Comparison of ENCODE assay signal across 9 cellular contexts in the genomic region with DNA sequence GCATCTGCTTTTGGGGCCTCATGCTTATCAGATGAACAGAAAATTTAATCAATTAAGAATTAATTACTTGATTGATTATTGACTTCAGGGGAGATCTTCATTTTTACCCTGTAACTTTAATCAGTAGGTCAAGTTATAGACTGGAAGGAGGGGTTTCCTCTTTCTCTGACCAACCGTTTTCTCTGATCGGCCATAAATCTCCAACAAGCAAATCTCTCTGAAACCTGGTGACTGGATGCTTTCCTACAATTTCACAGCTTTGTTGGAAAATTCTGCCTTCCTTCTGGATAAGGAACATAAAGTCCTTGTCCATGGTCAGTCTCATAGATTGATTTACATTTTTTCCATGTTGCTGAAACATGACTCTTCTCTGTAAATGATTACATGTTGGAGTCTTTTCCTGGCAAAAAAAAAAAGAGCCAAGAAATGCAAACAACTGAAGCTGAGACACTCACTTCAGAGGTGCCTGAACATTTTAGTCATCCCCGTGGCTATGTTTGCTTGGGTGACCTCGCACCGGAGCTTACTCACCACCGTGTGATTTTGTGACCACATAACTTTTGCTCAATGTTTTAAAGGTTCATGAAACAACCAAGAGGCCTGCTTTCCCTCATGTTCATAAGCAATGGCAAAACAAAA. TPM values are rescaled to one million over a fixed set of nuclear protein-coding genes. Genes with fewer than 3 reads are reported as not detected.
DNase-seq lines count a peak whose midpoint lies in the region; ATAC-seq and TF ChIP-seq lines count a peak whose summit lies in the region.
"Had no signal": no experiment of that assay in that cellular context is flagged by ENCODE, and none has a peak within 500 bp of the region (broad histone marks: within the 10 kb centered on the region; RNA-seq: fewer than 3 reads in every experiment).

No MANE protein-coding gene starts in this region.

- POLR2A ChIA-PET in SK-N-SH (lab: Yijun Ruan, JAX) = no interaction called here
- POLR2A ChIA-PET in activated CD8-positive, alpha-beta T cell treated with anti-CD3 and anti-CD28 coated beads for 36 hours (lab: Charles Lee) = interaction anchor here (0.9 to 34.4 kb wide), 8 partner anchors 9 to 81 kb away, joined by 3 to 888 read pairs (median 4); a partner anchor contains a TSS

- peaks cover 6% of the 10 kb centered on the region for H3K9me3 Mint-ChIP-seq in activated CD8-positive, alpha-beta T cell treated with anti-CD3 and anti-CD28 coated beads for 36 hours

- H3K36me3 ChIP-seq in SK-N-SH (replicated peaks in 1 of 2; ENCODE audit: control insufficient read depth in 1 of 2, insufficient read depth in 2 of 2, low read length in 1 of 2) = no peaks in the 10 kb centered on the region
- H3K36me3 ChIP-seq in stomach = no peaks in the 10 kb centered on the region

- intact Hi-C loops in activated CD8-positive, alpha-beta T cell treated with anti-CD3 and anti-CD28 coated beads for 36 hours (cut with micrococcal nuclease) = no loop called here
- intact Hi-C loops in stomach (cut with DNase I; ENCODE audit: low total_unique reads) = no loop called here

- ATAC-seq in SK-N-SH treated with all-trans-retinoic acid at 6 μM for 48 hours = peak; percentile 46; the same call in 2 of the 3 replicates
- peak; percentile 86 for ATAC-seq in HG03342 (IDR thresholded peaks at IDR 0.05; ENCODE audit: unreplicated experiment)
- peak; percentile 97 for ATAC-seq in activated CD8-positive, alpha-beta T cell treated with anti-CD3 and anti-CD28 coated beads for 36 hours
- ATAC-seq in GM18858 (IDR thresholded peaks at IDR 0.05; ENCODE audit: unreplicated experiment) = no peak

- no peaks in the 10 kb centered on the region for H3K79me2 ChIP-seq in SK-N-SH (ENCODE audit: insufficient read depth)

- no peak for TF ChIP-seq POLR2A in stomach (IDR thresholded peaks at IDR 0.05)

- CTCF ChIA-PET in SK-N-SH (lab: Yijun Ruan, JAX) = interaction anchor here (1.5 kb wide), 1 partner anchor 14 kb away, joined by 3 read pairs; no protein-coding TSS in a partner anchor
- CTCF ChIA-PET in activated CD8-positive, alpha-beta T cell treated with anti-CD3 and anti-CD28 coated beads for 36 hours (lab: Charles Lee) = interaction anchor here (1.0 kb wide), 1 partner anchor 22 kb away, joined by 4 read pairs; no protein-coding TSS in a partner anchor

- peaks cover 13% of the 10 kb centered on the region; the same call in 1 of the 2 replicates for H3K27me3 ChIP-seq in SK-N-SH (ENCODE audit: insufficient read depth)
- H3K27me3 ChIP-seq in stomach = peaks cover 0 to 3% (median 0%) of the 10 kb centered on the region in 3 donors

- peaks cover 25% of the 10 kb centered on the region for H3K4me1 Mint-ChIP-seq in activated CD8-positive, alpha-beta T cell treated with anti-CD3 and anti-CD28 coated beads for 36 hours (ENCODE audit: low read depth)

- H3K4me1 ChIP-seq in SK-N-SH (ENCODE audit: control insufficient read depth in 1 of 2, insufficient read depth in 2 of 2, low read depth in 1 of 2, low read length in 1 of 2) (peaks cover 0 to 4% of the 10 kb centered on the region in 2 experiments; a peak in 1 of 4 replicates), stomach (no peaks in the 10 kb centered on the region)

- H3K4me3 ChIP-seq in SK-N-SH (ENCODE audit: low read depth in 2 of 2, low read length in 1 of 2) (no peak overlapping the region), stomach (no peak overlapping the region)

- H3F3A ChIP-seq in SK-N-SH (replicated peaks; ENCODE audit: insufficient read depth) = peaks cover 4% of the 10 kb centered on the region

- no peaks in the 10 kb centered on the region for H3K36me3 Mint-ChIP-seq in activated CD8-positive, alpha-beta T cell treated with anti-CD3 and anti-CD28 coated beads for 36 hours (ENCODE audit: low read depth)

- no peak overlapping the region for H3K9ac ChIP-seq in SK-N-SH

- TF ChIP-seq CTCF in SK-N-SH (IDR thresholded peaks at IDR 0.05) = no peak
- TF ChIP-seq CTCF in activated CD8-positive, alpha-beta T cell treated with anti-CD3 and anti-CD28 coated beads for 36 hours (IDR thresholded peaks at IDR 0.05) = no peak
- TF ChIP-seq CTCF in stomach (IDR thresholded peaks at IDR 0.05) = no peak

- no peaks in the 10 kb centered on the region for H3K9me2 ChIP-seq in SK-N-SH

- no peaks in the 10 kb centered on the region for H4K20me1 ChIP-seq in SK-N-SH (ENCODE audit: insufficient read depth)

- H3K27me3 Mint-ChIP-seq in activated CD8-positive, alpha-beta T cell treated with anti-CD3 and anti-CD28 coated beads for 36 hours = no peaks in the 10 kb centered on the region
- H3K27me3 Mint-ChIP-seq: CD4-positive, alpha-beta T cell had no signal

- H3K9me3 ChIP-seq in SK-N-SH = no peaks in the 10 kb centered on the region
- H3K9me3 ChIP-seq in stomach = peaks cover 2 to 12% (median 7%) of the 10 kb centered on the region in 4 donors

- peak overlapping the region; percentile 42 for H3K27ac Mint-ChIP-seq in activated CD8-positive, alpha-beta T cell treated with anti-CD3 and anti-CD28 coated beads for 36 hours
- H3K27ac Mint-ChIP-seq: CD4-positive, alpha-beta T cell had no signal

- TF ChIP-seq EP300 in SK-N-SH (IDR thresholded peaks at IDR 0.05; ENCODE audit: borderline replicate concordance in 1 of 2, low read depth in 1 of 2, low read length in 1 of 2) = no peak
- TF ChIP-seq EP300 in stomach (IDR thresholded peaks at IDR 0.05) = no peak

- no peak overlapping the region for H3K4me3 Mint-ChIP-seq in activated CD8-positive, alpha-beta T cell treated with anti-CD3 and anti-CD28 coated beads for 36 hours
- H3K4me3 Mint-ChIP-seq: CD4-positive, alpha-beta T cell had no signal

- H3K27ac ChIP-seq in SK-N-SH (ENCODE audit: low read depth in 2 of 2, low read length in 1 of 2) (no peak overlapping the region), stomach (no peak overlapping the region)

- H3K4me2 ChIP-seq in SK-N-SH = no peak overlapping the region

- 13% methylated on average over 6 of the region's 6 CpGs for WGBS in SK-N-SH (ENCODE audit: low lambda C conversion rate)
- 34 to 43% (median 36%) methylated on average over 6 of the region's 6 CpGs for WGBS in stomach, 5 donors

- H2AFZ ChIP-seq in SK-N-SH (ENCODE audit: low read depth) = no peak overlapping the region

- no peak for TF ChIP-seq RAD21 in SK-N-SH (IDR thresholded peaks at IDR 0.05; ENCODE audit: low read length)

- no peak for DNase-seq in SK-N-SH
- DNase-seq in activated CD8-positive, alpha-beta T cell treated with anti-CD3 and anti-CD28 coated beads for 36 hours = peak; percentile 89
- DNase-seq in iris pigment epithelial cell (ENCODE audit: low read depth) = peak; percentile 98
- no peak for DNase-seq in NCI-H1436 (lab: John Stamatoyannopoulos, UW)
- no peak for DNase-seq in stomach

TF ChIP-seq in SK-N-SH treated with all-trans-retinoic acid at 6 μM for 48 hours, 23 proteins besides CTCF, POLR2A, EP300 and RAD21 (continues in another document):
- no peak for TF ChIP-seq ARNTL (CRISPR knock-in tag; IDR thresholded peaks at IDR 0.05; ENCODE audit: borderline replicate concordance, low read depth)
- no peak for TF ChIP-seq ZFP30 (CRISPR knock-in tag; IDR thresholded peaks at IDR 0.05)
- no peak for TF ChIP-seq ZNF565 (CRISPR knock-in tag; conservative IDR thresholded peaks at IDR 0.05; ENCODE audit: low read depth)
- TF ChIP-seq ISL1 (CRISPR knock-in tag; IDR thresholded peaks at IDR 0.05) = no peak
- no peak for TF ChIP-seq TCF4 (CRISPR knock-in tag; IDR thresholded peaks at IDR 0.05; ENCODE audit: borderline replicate concordance)
- TF ChIP-seq ZNF70 (CRISPR knock-in tag; IDR thresholded peaks at IDR 0.05) = no peak
- no peak for TF ChIP-seq BACH2 (CRISPR knock-in tag; IDR thresholded peaks at IDR 0.05; ENCODE audit: borderline replicate concordance)

TF ChIP-seq in SK-N-SH, 30 proteins besides CTCF, POLR2A, EP300 and RAD21:
- TF ChIP-seq RCOR1 (IDR thresholded peaks at IDR 0.05; ENCODE audit: low read length) = no peak
- TF ChIP-seq CHD2 (IDR thresholded peaks at IDR 0.05; ENCODE audit: low read length, partially characterized antibody) = no peak

RNA-seq across cellular contexts. Expression of a gene that starts 31.0 kb away (rescaled TPM):
- polyA plus RNA-seq in SK-N-SH (2012; rRNA removed) = not detected in 2 replicates
- polyA plus RNA-seq in SK-N-SH (2012; cell fraction: cytosol; rRNA removed) = under 0.01 TPM in 1 of 2 replicates, not detected in the other
- polyA plus RNA-seq in SK-N-SH (2012; cell fraction: nucleus; rRNA removed) = 0.01 TPM in 1 of 2 replicates, not detected in the other
- 100 to 1,000 TPM; 409 to 439 TPM for total RNA-seq in activated CD8-positive, alpha-beta T cell treated with anti-CD3 and anti-CD28 coated beads for 36 hours
- total RNA-seq in stomach = 1 to 10 TPM in 4 of 5 donors, not detected in 1; 2.6 to 7.0 (median 5.9) TPM
- 1 to 10 TPM in 1 of 3 donors, under 1 TPM in 2; 0.48 to 1.1 (median 0.56) TPM for polyA plus RNA-seq in stomach

Comparison
In these comparisons a context has a peak if more than half of its experiments do, and no peak if none do; other contexts are left out.
1. DNase-seq: peak in activated CD8-positive, alpha-beta T cell treated with anti-CD3 and anti-CD28 coated beads for 36 hours (single experiment) and iris pigment epithelial cell (single experiment); none in SK-N-SH (single experiment), NCI-H1436 (single experiment) and stomach (single experiment).
2. RNA of a gene that starts 31.0 kb away (total RNA-seq): 409 to 439 TPM in activated CD8-positive, alpha-beta T cell treated with anti-CD3 and anti-CD28 coated beads for 36 hours; 2.6 to 7.0 TPM in stomach; every median in the first group is over 10 times any median in the second.